Comparison of ENCODE assay signal across 29 cellular contexts in the genomic region with DNA sequence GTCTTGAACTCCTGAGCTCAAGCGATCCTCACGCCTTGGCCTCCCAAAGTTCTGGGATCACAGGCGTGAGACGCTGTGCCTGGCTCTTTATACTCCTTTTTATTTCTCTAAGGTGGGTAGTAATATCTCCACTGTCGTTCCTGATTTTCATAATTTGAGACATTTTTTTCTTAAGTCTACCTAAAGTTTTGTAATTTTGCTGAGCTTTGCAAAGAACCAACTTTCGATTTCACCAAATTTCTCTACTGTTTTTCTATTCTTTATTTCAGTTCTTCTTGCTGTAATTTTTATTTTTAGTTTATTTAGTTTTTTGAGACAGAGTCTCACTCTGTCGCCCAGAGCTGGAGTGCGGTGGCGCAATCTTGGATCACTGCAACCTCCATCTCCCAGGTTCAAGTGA.
"Had no signal": no experiment of that assay in that cellular context is flagged by ENCODE, and none has a peak within 500 bp of the region (broad histone marks: within the 10 kb centered on the region; RNA-seq: fewer than 3 reads in every experiment).

No MANE protein-coding gene starts in this region.

- H3K27ac ChIP-seq: stomach, suprapubic skin, testis, thoracic aorta, thyroid gland, tibial artery, tibial nerve, transverse colon, upper lobe of left lung, upper lobe of right lung, uterus, vagina had no signal

- FAIRE-seq: urothelium cell line had no signal

- H3K4me3 ChIP-seq: stomach, suprapubic skin, testis, thoracic aorta, thyroid gland, tibial artery, tibial nerve, transverse colon, upper lobe of left lung, upper lobe of right lung, uterus, vagina had no signal

- ATAC-seq: stimulated activated effector memory CD8-positive, alpha-beta T cell treated with anti-CD3 and anti-CD28 coated beads, Interleukin-12 subunit alpha, Interleukin-12 subunit beta, amount 100 ng/mL, for 72 hours; stimulated activated memory B cell treated with anti-CD40 and anti-IgM and Interleukin-4, amounts not matched to agents 10 μg/mL and 1 μg/mL and 100 μg/mL, for 72 hours; stimulated activated naive B cell treated with anti-CD40 and anti-IgM and Interleukin-4, amounts not matched to agents 10 μg/mL and 1 μg/mL and 100 μg/mL, for 72 hours; stimulated activated naive CD8-positive, alpha-beta T cell treated with anti-CD3 and anti-CD28 coated beads, Interleukin-15, amount 100 ng/mL, for 72 hours; stimulated activated naive CD8-positive, alpha-beta T cell treated with anti-CD3 and anti-CD28 coated beads, Interleukin-15, Interleukin-2, amounts not matched to agents 100 U/mL and 50 U/mL, for 24 hours; upper lobe of right lung had no signal

- H3K4me1 ChIP-seq: suprapubic skin, testis, tibial nerve, transverse colon, upper lobe of right lung, uterus, vagina had no signal

- H3K36me3 ChIP-seq: stomach, suprapubic skin, thoracic aorta, thyroid gland, tibial artery, tibial nerve, transverse colon, upper lobe of left lung, upper lobe of right lung, uterus, vagina had no signal

- H3K27me3 ChIP-seq: stomach, suprapubic skin, testis, thyroid gland, tibial artery, tibial nerve, transverse colon, upper lobe of left lung, upper lobe of right lung, uterus, vagina had no signal

- H3K36me3 Mint-ChIP-seq: stimulated activated effector memory CD8-positive, alpha-beta T cell treated with anti-CD3 and anti-CD28 coated beads, Interleukin-12 subunit alpha, Interleukin-12 subunit beta, amount 100 ng/mL, for 72 hours; stimulated activated naive B cell treated with anti-CD40 and anti-IgM and Interleukin-4, amounts not matched to agents 10 μg/mL and 1 μg/mL and 100 μg/mL, for 72 hours had no signal

- H3K27ac Mint-ChIP-seq: stimulated activated effector memory CD8-positive, alpha-beta T cell treated with anti-CD3 and anti-CD28 coated beads, Interleukin-12 subunit alpha, Interleukin-12 subunit beta, amount 100 ng/mL, for 72 hours; stimulated activated memory B cell treated with anti-CD40 and anti-IgM and Interleukin-4, amounts not matched to agents 10 μg/mL and 1 μg/mL and 100 μg/mL, for 72 hours; stimulated activated naive B cell treated with anti-CD40 and anti-IgM and Interleukin-4, amounts not matched to agents 10 μg/mL and 1 μg/mL and 100 μg/mL, for 72 hours; stimulated activated naive CD8-positive, alpha-beta T cell treated with anti-CD3 and anti-CD28 coated beads, Interleukin-15, amount 100 ng/mL, for 72 hours; stimulated activated naive CD8-positive, alpha-beta T cell treated with anti-CD3 and anti-CD28 coated beads, Interleukin-15, Interleukin-2, amounts not matched to agents 100 ng/mL and 50 ng/mL, for 24 hours; type B pancreatic cell had no signal

- H3K27me3 Mint-ChIP-seq: stimulated activated memory B cell treated with anti-CD40 and anti-IgM and Interleukin-4, amounts not matched to agents 10 μg/mL and 1 μg/mL and 100 μg/mL, for 72 hours; stimulated activated naive B cell treated with anti-CD40 and anti-IgM and Interleukin-4, amounts not matched to agents 10 μg/mL and 1 μg/mL and 100 μg/mL, for 72 hours; stimulated activated naive CD8-positive, alpha-beta T cell treated with anti-CD3 and anti-CD28 coated beads, Interleukin-15, amount 100 ng/mL, for 72 hours; stimulated activated naive CD8-positive, alpha-beta T cell treated with anti-CD3 and anti-CD28 coated beads, Interleukin-15, Interleukin-2, amounts not matched to agents 100 ng/mL and 50 ng/mL, for 24 hours; type B pancreatic cell had no signal

- H3K4me1 Mint-ChIP-seq: stimulated activated effector memory CD8-positive, alpha-beta T cell treated with anti-CD3 and anti-CD28 coated beads, Interleukin-12 subunit alpha, Interleukin-12 subunit beta, amount 100 ng/mL, for 72 hours; stimulated activated naive CD8-positive, alpha-beta T cell treated with anti-CD3 and anti-CD28 coated beads, Interleukin-15, amount 100 ng/mL, for 72 hours had no signal

- DNase-seq: stimulated activated CD4-positive, alpha-beta T cell treated with anti-CD3 and anti-CD28 coated beads, Interleukin-2, amount 100 ng/mL, for 48 hours; stimulated activated CD4-positive, alpha-beta T cell treated with anti-CD3 and anti-CD28 coated beads, Interleukin-4, amount 100 ng/mL, for 1 hour; stimulated activated CD4-positive, alpha-beta T cell treated with anti-CD3 and anti-CD28 coated beads, Interleukin-4, amount 100 ng/mL, for 24 hours; stimulated activated CD4-positive, alpha-beta T cell treated with anti-CD3 and anti-CD28 coated beads, Interleukin-4, amount 100 ng/mL, for 4 hours; stimulated activated CD8-positive, alpha-beta memory T cell treated with anti-CD3 and anti-CD28 coated beads, Interleukin-4, amount 100 ng/mL, for 48 hours; stimulated activated naive B cell treated with anti-CD40 and anti-IgM and Interleukin-4, amounts not matched to agents 10 μg/mL and 1 μg/mL and 100 μg/mL, for 72 hours; stimulated activated naive CD4-positive, alpha-beta T cell; stimulated activated naive CD4-positive, alpha-beta T cell treated with Interleukin-2 at 50 U/mL for 16 hours; stimulated activated naive CD8-positive, alpha-beta T cell treated with anti-CD3 and anti-CD28 coated beads, Interleukin-15, amount 100 ng/mL, for 72 hours; stimulated activated naive CD8-positive, alpha-beta T cell treated with anti-CD3 and anti-CD28 coated beads, Interleukin-15, Interleukin-2, amounts not matched to agents 100 U/mL and 50 U/mL, for 24 hours; stomach; substantia nigra; testis; thyroid gland; tibial artery; transverse colon; trophoblast cell; upper lobe of left lung; upper lobe of right lung; uterus had no signal

- H3K9me3 ChIP-seq: stomach, suprapubic skin, testis, thoracic aorta, thyroid gland, tibial artery, tibial nerve, transverse colon, upper lobe of left lung, upper lobe of right lung, uterus, vagina had no signal

- H3K9me3 Mint-ChIP-seq: stimulated activated effector memory CD8-positive, alpha-beta T cell treated with anti-CD3 and anti-CD28 coated beads, Interleukin-12 subunit alpha, Interleukin-12 subunit beta, amount 100 ng/mL, for 72 hours; stimulated activated memory B cell treated with anti-CD40 and anti-IgM and Interleukin-4, amounts not matched to agents 10 μg/mL and 1 μg/mL and 100 μg/mL, for 72 hours; stimulated activated naive B cell treated with anti-CD40 and anti-IgM and Interleukin-4, amounts not matched to agents 10 μg/mL and 1 μg/mL and 100 μg/mL, for 72 hours; stimulated activated naive CD8-positive, alpha-beta T cell treated with anti-CD3 and anti-CD28 coated beads, Interleukin-15, amount 100 ng/mL, for 72 hours; stimulated activated naive CD8-positive, alpha-beta T cell treated with anti-CD3 and anti-CD28 coated beads, Interleukin-15, Interleukin-2, amounts not matched to agents 100 ng/mL and 50 ng/mL, for 24 hours; type B pancreatic cell had no signal

- H3K4me3 Mint-ChIP-seq: stimulated activated effector memory CD8-positive, alpha-beta T cell treated with anti-CD3 and anti-CD28 coated beads, Interleukin-12 subunit alpha, Interleukin-12 subunit beta, amount 100 ng/mL, for 72 hours; stimulated activated memory B cell treated with anti-CD40 and anti-IgM and Interleukin-4, amounts not matched to agents 10 μg/mL and 1 μg/mL and 100 μg/mL, for 72 hours; stimulated activated naive B cell treated with anti-CD40 and anti-IgM and Interleukin-4, amounts not matched to agents 10 μg/mL and 1 μg/mL and 100 μg/mL, for 72 hours; stimulated activated naive CD8-positive, alpha-beta T cell treated with anti-CD3 and anti-CD28 coated beads, Interleukin-15, amount 100 ng/mL, for 72 hours; stimulated activated naive CD8-positive, alpha-beta T cell treated with anti-CD3 and anti-CD28 coated beads, Interleukin-15, Interleukin-2, amounts not matched to agents 100 ng/mL and 50 ng/mL, for 24 hours; type B pancreatic cell had no signal
